25 cellular contexts compared by ENCODE assay signal in genomic region chr6:48471326-48471725, GRCh38.
"Had no signal": no experiment of that assay in that cellular context is flagged by ENCODE, and none has a peak within 500 bp of the region (broad histone marks: within the 10 kb centered on the region; RNA-seq: fewer than 3 reads in every experiment).

No MANE protein-coding gene starts in this region.

- H3K27ac ChIP-seq: body of pancreas, esophagus squamous epithelium had no signal

- H3K27ac Mint-ChIP-seq: activated CD4-positive, alpha-beta memory T cell treated with anti-CD3 and anti-CD28 coated beads, Interleukin-2, amount 10 ng/mL, durations not matched to agents 7 days and 5 days; activated CD4-positive, alpha-beta T cell treated with anti-CD3 and anti-CD28 coated beads, Interleukin-2, amount 10 ng/mL, durations not matched to agents 7 days and 5 days; activated naive CD8-positive, alpha-beta T cell; activated T-cell treated with anti-CD3 and anti-CD28 coated beads, Interleukin-2, amount 50 U/mL, for 24 hours; activated T-cell treated with anti-CD3 and anti-CD28 coated beads, Interleukin-2, amount 50 U/mL, for 72 hours; effector memory CD8-positive, alpha-beta T cell; WTC11 had no signal

- H3K36me3 Mint-ChIP-seq: activated naive CD8-positive, alpha-beta T cell; WTC11 had no signal

- H3K4me3 Mint-ChIP-seq: activated CD4-positive, alpha-beta memory T cell treated with anti-CD3 and anti-CD28 coated beads, Interleukin-2, amount 10 ng/mL, durations not matched to agents 7 days and 5 days; activated CD4-positive, alpha-beta T cell treated with anti-CD3 and anti-CD28 coated beads, Interleukin-2, amount 10 ng/mL, durations not matched to agents 7 days and 5 days; activated naive CD8-positive, alpha-beta T cell; activated T-cell treated with anti-CD3 and anti-CD28 coated beads, Interleukin-2, amount 50 U/mL, for 24 hours; activated T-cell treated with anti-CD3 and anti-CD28 coated beads, Interleukin-2, amount 50 U/mL, for 72 hours; effector memory CD8-positive, alpha-beta T cell; WTC11 had no signal

- H3K9me3 Mint-ChIP-seq: activated CD4-positive, alpha-beta memory T cell treated with anti-CD3 and anti-CD28 coated beads, Interleukin-2, amount 10 ng/mL, durations not matched to agents 7 days and 5 days; activated CD4-positive, alpha-beta T cell treated with anti-CD3 and anti-CD28 coated beads, Interleukin-2, amount 10 ng/mL, durations not matched to agents 7 days and 5 days; WTC11 had no signal

- H3K27me3 Mint-ChIP-seq: activated CD4-positive, alpha-beta memory T cell treated with anti-CD3 and anti-CD28 coated beads, Interleukin-2, amount 10 ng/mL, durations not matched to agents 7 days and 5 days; activated CD4-positive, alpha-beta T cell treated with anti-CD3 and anti-CD28 coated beads, Interleukin-2, amount 10 ng/mL, durations not matched to agents 7 days and 5 days; activated naive CD8-positive, alpha-beta T cell; activated T-cell treated with anti-CD3 and anti-CD28 coated beads, Interleukin-2, amount 50 U/mL, for 24 hours; effector memory CD8-positive, alpha-beta T cell had no signal

- DNase-seq: activated CD4-positive, alpha-beta memory T cell treated with anti-CD3 and anti-CD28 coated beads, Interleukin-2, amount 10 ng/mL, durations not matched to agents 7 days and 5 days; activated CD4-positive, alpha-beta T cell treated with anti-CD3 and anti-CD28 coated beads for 1 hour; activated CD4-positive, alpha-beta T cell treated with anti-CD3 and anti-CD28 coated beads for 4 hours; activated CD4-positive, alpha-beta T cell treated with anti-CD3 and anti-CD28 coated beads, Interleukin-2, amount 10 ng/mL, durations not matched to agents 7 days and 5 days; activated CD4-positive, alpha-beta T cell treated with anti-CD3 and anti-CD28 coated beads, Interleukin-2, amount 50 U/mL, for 4 hours; activated CD8-positive, alpha-beta memory T cell treated with anti-CD3 and anti-CD28 coated beads, Interleukin-2, amount 50 U/mL, for 48 hours; activated gamma-delta T cell; activated naive CD4-positive, alpha-beta T cell treated with anti-CD3 and anti-CD28 coated beads, Interleukin-2, amount 50 U/mL, for 16 hours; activated naive CD4-positive, alpha-beta T cell treated with Interleukin-2 at 50 U/mL for 16 hours; activated T-cell treated with anti-CD3 and anti-CD28 coated beads for 4 hours; activated T-cell treated with anti-CD3 and anti-CD28 coated beads, Interleukin-2, amount 50 U/mL, for 24 hours; activated T-cell treated with anti-CD3 and anti-CD28 coated beads, Interleukin-2, amount 50 U/mL, for 72 hours; amygdala; aorta; body of pancreas; caudate nucleus; cortex of kidney; dermis blood vessel endothelial cell; effector CD4-positive, alpha-beta T cell; effector memory CD8-positive, alpha-beta T cell; esophagus squamous epithelium; head of caudate nucleus; T-helper 2 cell had no signal

- H3K36me3 ChIP-seq: esophagus squamous epithelium had no signal

- H3K4me3 ChIP-seq: body of pancreas, esophagus squamous epithelium had no signal

- H3K9me3 ChIP-seq: body of pancreas, esophagus squamous epithelium had no signal

- H3K27me3 ChIP-seq: body of pancreas, esophagus squamous epithelium had no signal

- H3K4me1 ChIP-seq: body of pancreas had no signal

- H3K4me1 Mint-ChIP-seq: activated CD4-positive, alpha-beta memory T cell treated with anti-CD3 and anti-CD28 coated beads, Interleukin-2, amount 10 ng/mL, durations not matched to agents 7 days and 5 days; activated CD4-positive, alpha-beta T cell treated with anti-CD3 and anti-CD28 coated beads, Interleukin-2, amount 10 ng/mL, durations not matched to agents 7 days and 5 days had no signal
